In the genomic region with DNA sequence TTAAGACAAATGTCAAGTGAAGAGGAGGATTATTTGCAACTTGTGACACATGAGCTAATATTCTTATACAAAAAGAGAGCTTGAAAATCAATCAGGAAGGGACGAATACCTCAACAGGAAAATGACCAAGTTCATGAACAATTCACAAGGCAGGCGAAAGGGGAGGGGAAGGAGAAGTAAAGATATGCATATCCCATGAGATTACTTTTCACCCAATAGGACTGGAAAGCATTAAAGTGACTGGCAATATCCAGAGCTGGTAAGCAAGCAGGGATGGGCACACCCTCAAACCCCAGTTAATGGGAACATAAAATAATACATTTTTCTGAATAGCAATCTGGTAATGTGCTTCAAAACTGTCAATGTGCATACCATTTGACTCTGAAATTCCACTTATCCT, we compare ENCODE assay signal across 16 cellular contexts.
DNase-seq lines count a peak whose midpoint lies in the region; ATAC-seq, FAIRE-seq and TF ChIP-seq lines count a peak whose summit lies in the region.
"Had no signal": no experiment of that assay in that cellular context is flagged by ENCODE, and none has a peak within 500 bp of the region (broad histone marks: within the 10 kb centered on the region; RNA-seq: fewer than 3 reads in every experiment).

No MANE protein-coding gene starts in this region.

- TF ChIP-seq CTCF in bronchial epithelial cell (IDR thresholded peaks at IDR 0.05; ENCODE audit: insufficient read depth, low read length, severe bottlenecking) (no peak), keratinocyte (optimal IDR thresholded peaks at IDR 0.05 in 1 of 3, IDR thresholded peaks at IDR 0.05 in 1 of 3, conservative IDR thresholded peaks at IDR 0.05 in 1 of 3; ENCODE audit: extremely low read depth in 1 of 3, insufficient read depth in 2 of 3, low read length in 3 of 3) (no peak)

- H2AFZ ChIP-seq in keratinocyte (ENCODE audit: control insufficient read depth, low read length) = no peak overlapping the region

- no peak overlapping the region for H3K9ac ChIP-seq in BLaER1 treated with 17β-estradiol and CSF1 and Interleukin-3, amounts not matched to agents 10 nM and 100 nM
- no peak overlapping the region for H3K9ac ChIP-seq in keratinocyte (ENCODE audit: control insufficient read depth, extremely low read depth, insufficient read depth, low read length)

- peak overlapping the region; percentile 30 to 84 (median 65); a peak in 21 of 22 replicates for H3K4me2 ChIP-seq in BLaER1 treated with 17β-estradiol and CSF1 and Interleukin-3, amounts not matched to agents 10 nM and 100 nM
- no peak overlapping the region for H3K4me2 ChIP-seq in keratinocyte (ENCODE audit: control insufficient read depth, extremely low read depth, insufficient read depth, low read depth, low read length)

- H3K4me3 ChIP-seq in BLaER1 treated with 17β-estradiol and CSF1 and Interleukin-3, amounts not matched to agents 10 nM and 100 nM = no peak overlapping the region
- H3K4me3 ChIP-seq in bronchial epithelial cell (ENCODE audit: low read depth, low read length) (no peak overlapping the region), keratinocyte (ENCODE audit: control insufficient read depth in 2 of 3, extremely low read depth in 1 of 3, insufficient read depth in 2 of 3, low read depth in 1 of 3, low read length in 3 of 3) (no peak overlapping the region), right cardiac atrium (ENCODE audit: low read length) (no peak overlapping the region)
- H3K4me3 ChIP-seq: mucosa of descending colon had no signal

- dilution Hi-C loops in keratinocyte (cut with MboI; ENCODE audit: extremely low pct_ligation_motif_present, low sequenced_read_pairs) = no loop called here

- no peaks in the 10 kb centered on the region for H3K36me3 ChIP-seq in BLaER1 treated with 17β-estradiol and CSF1 and Interleukin-3, amounts not matched to agents 10 nM and 100 nM
- H3K36me3 ChIP-seq in bronchial epithelial cell (ENCODE audit: control insufficient read depth, insufficient read depth, low read length) (no peaks in the 10 kb centered on the region), keratinocyte (ENCODE audit: control insufficient read depth in 2 of 2, extremely low read depth in 1 of 2, insufficient read depth in 2 of 2, low read length in 2 of 2) (no peaks in the 10 kb centered on the region)

- H4K20me1 ChIP-seq in BLaER1 treated with 17β-estradiol and CSF1 and Interleukin-3, amounts not matched to agents 10 nM and 100 nM = no peaks in the 10 kb centered on the region
- H4K20me1 ChIP-seq in keratinocyte (ENCODE audit: control insufficient read depth, extremely low read depth, insufficient read depth, low read length) = no peaks in the 10 kb centered on the region

- no peak for FAIRE-seq in bronchial epithelial cell (lab: Jason Lieb, UNC)
- peak; percentile 66 for FAIRE-seq in keratinocyte (lab: Jason Lieb, UNC)

- ATAC-seq in GM21717 (IDR thresholded peaks at IDR 0.05; ENCODE audit: unreplicated experiment) (no peak), right cardiac atrium (no peak), GM19452 (IDR thresholded peaks at IDR 0.05; ENCODE audit: unreplicated experiment) (no peak)
- ATAC-seq: esophagus mucosa, mucosa of descending colon, T-cell had no signal

- peak; percentile 74 for DNase-seq in LHCN-M2 (ENCODE audit: low read depth)
- DNase-seq in bronchial epithelial cell (ENCODE audit: low read depth) = peak; percentile 42
- no peak for DNase-seq in keratinocyte (ENCODE audit: low read depth, low spot score)
- DNase-seq in right cardiac atrium = no peak
- no peak for DNase-seq in COLO668 (lab: John Stamatoyannopoulos, UW; ENCODE audit: unreplicated experiment)
- DNase-seq: activated T-cell treated with anti-CD3 and anti-CD28 coated beads, Interleukin-2, amount 50 U/mL, for 72 hours; mucosa of descending colon; NCI-H1417 treated with DMSO at 0.1 percent for 48 hours; NCI-H446; stimulated activated CD4-positive, alpha-beta T cell treated with anti-CD3 and anti-CD28 coated beads, Interleukin-4, amount 100 ng/mL, for 4 hours; stimulated activated naive CD4-positive, alpha-beta T cell; T-cell had no signal

- H3K9me1 ChIP-seq in keratinocyte (ENCODE audit: control insufficient read depth, extremely low read depth, insufficient read depth, low read length) = no peaks in the 10 kb centered on the region

- H3K79me2 ChIP-seq in keratinocyte (ENCODE audit: control insufficient read depth, insufficient read depth, low read length) = no peaks in the 10 kb centered on the region

- no peak overlapping the region; a peak in 1 of 22 replicates for H3K27ac ChIP-seq in BLaER1 treated with 17β-estradiol and CSF1 and Interleukin-3, amounts not matched to agents 10 nM and 100 nM
- H3K27ac ChIP-seq in keratinocyte (ENCODE audit: control insufficient read depth, insufficient read depth, low read length) (no peak overlapping the region), right cardiac atrium (ENCODE audit: low read length) (no peak overlapping the region)

- peaks cover 16 to 37% (median 22%) of the 10 kb centered on the region in 10 experiments for H3K4me1 ChIP-seq in BLaER1 treated with 17β-estradiol and CSF1 and Interleukin-3, amounts not matched to agents 10 nM and 100 nM
- peaks cover 13% of the 10 kb centered on the region for H3K4me1 ChIP-seq in keratinocyte (ENCODE audit: control insufficient read depth, extremely low read depth, insufficient read depth, low read length)
- no peaks in the 10 kb centered on the region for H3K4me1 ChIP-seq in right cardiac atrium (ENCODE audit: control insufficient read depth, insufficient read depth, low read length)

- H3K9me3 ChIP-seq in BLaER1 treated with 17β-estradiol and CSF1 and Interleukin-3, amounts not matched to agents 10 nM and 100 nM (replicated peaks in 1 of 11) = no peaks in the 10 kb centered on the region
- H3K9me3 ChIP-seq in keratinocyte (ENCODE audit: control insufficient read depth, low read depth, low read length) (no peaks in the 10 kb centered on the region), right cardiac atrium (ENCODE audit: control insufficient read depth, low read length) (no peaks in the 10 kb centered on the region)
- H3K9me3 ChIP-seq: mucosa of descending colon had no signal

- 60% methylated on average over 2 of the region's 2 CpGs for WGBS in right cardiac atrium

- intact Hi-C loops in right cardiac atrium (cut with DNase I) = no loop called here

- H3K27me3 ChIP-seq in BLaER1 treated with 17β-estradiol and CSF1 and Interleukin-3, amounts not matched to agents 10 nM and 100 nM = no peaks in the 10 kb centered on the region
- H3K27me3 ChIP-seq in bronchial epithelial cell (ENCODE audit: control insufficient read depth, insufficient read depth, low read length) (no peaks in the 10 kb centered on the region), keratinocyte (ENCODE audit: control insufficient read depth, extremely low read depth, insufficient read depth, low read length) (no peaks in the 10 kb centered on the region), right cardiac atrium (ENCODE audit: control insufficient read depth, insufficient read depth) (no peaks in the 10 kb centered on the region)

Comparison
In these comparisons a context has a peak if more than half of its experiments do, and no peak if none do; other contexts are left out.
1. DNase-seq: peak in LHCN-M2 (single experiment) and bronchial epithelial cell (single experiment); none in keratinocyte (single experiment), right cardiac atrium (0 of 3) and COLO668 (single experiment).